In the genomic region with DNA sequence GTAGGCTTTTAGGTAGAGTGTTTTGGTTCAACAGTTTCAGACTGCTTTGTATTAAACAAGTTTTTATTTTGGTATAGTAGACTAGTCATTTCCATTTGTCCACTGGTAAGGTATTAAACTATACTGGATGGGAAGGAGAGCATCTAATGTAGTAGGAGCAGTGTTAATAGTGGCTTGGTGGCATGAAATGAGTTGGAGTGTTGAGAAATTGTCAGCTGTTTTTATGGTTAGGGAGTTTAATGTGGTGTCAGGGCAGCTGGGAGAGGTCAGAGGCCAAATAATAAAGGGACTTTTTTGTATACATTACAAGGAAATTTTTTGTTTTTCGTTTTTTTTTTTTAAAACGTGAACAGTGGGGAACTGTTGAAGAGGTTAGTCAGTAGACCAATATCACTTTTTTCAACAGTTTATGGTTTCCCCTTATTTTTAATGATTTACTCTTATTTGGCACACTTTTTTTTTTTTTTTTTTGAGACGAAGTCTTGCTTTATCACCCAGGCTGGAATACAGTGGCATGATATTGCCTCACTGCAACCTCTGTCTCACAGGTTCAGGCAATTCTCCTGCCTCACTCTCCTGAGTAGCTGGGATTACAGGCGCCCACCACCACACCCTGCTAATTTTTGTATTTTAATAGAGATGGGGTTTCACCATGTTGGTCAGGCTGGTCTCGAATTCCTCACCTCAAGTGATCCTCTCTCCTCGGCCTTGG, we compare ENCODE assay signal across 13 cellular contexts. TPM values are rescaled to one million over a fixed set of nuclear protein-coding genes. Genes with fewer than 3 reads are reported as not detected.
DNase-seq lines count a peak whose midpoint lies in the region; ATAC-seq and TF ChIP-seq lines count a peak whose summit lies in the region.
"Had no signal": no experiment of that assay in that cellular context is flagged by ENCODE, and none has a peak within 500 bp of the region (broad histone marks: within the 10 kb centered on the region; RNA-seq: fewer than 3 reads in every experiment).

No MANE protein-coding gene starts in this region.

- peak overlapping the region in 6 of 7 donors; percentile 26 to 74 (median 48) for H3K4me3 Mint-ChIP-seq in CD8-positive, alpha-beta memory T cell
- peak overlapping the region; percentile 34 for H3K4me3 Mint-ChIP-seq in T-helper 17 cell

- H3K27me3 Mint-ChIP-seq in CD8-positive, alpha-beta memory T cell: no peaks in the 10 kb centered on the region
- H3K27me3 Mint-ChIP-seq in T-helper 17 cell: no peaks in the 10 kb centered on the region

- H3K9me3 Mint-ChIP-seq in CD8-positive, alpha-beta memory T cell: no peaks in the 10 kb centered on the region

- H3K4me1 ChIP-seq in CD8-positive, alpha-beta memory T cell (ENCODE audit: insufficient read depth, low read length): peaks cover 54% of the 10 kb centered on the region
- H3K4me1 ChIP-seq in left lung (peaks cover 0 to 59% of the 10 kb centered on the region in 2 donors), colonic mucosa (peaks cover 4% of the 10 kb centered on the region), left ventricle myocardium inferior (peaks cover 45% of the 10 kb centered on the region)
- H3K4me1 ChIP-seq: SJSA1 had no signal

- peaks cover 5% of the 10 kb centered on the region for H3K36me3 ChIP-seq in CD8-positive, alpha-beta memory T cell (ENCODE audit: insufficient read depth, low read length)
- H3K36me3 ChIP-seq in left lung (peaks cover 0 to 25% of the 10 kb centered on the region in 2 donors), colonic mucosa (no peaks in the 10 kb centered on the region), brain microvascular endothelial cell (replicated peaks) (peaks cover 10% of the 10 kb centered on the region), left ventricle myocardium inferior (peaks cover 12% of the 10 kb centered on the region)

- H3K4me3 ChIP-seq in CD8-positive, alpha-beta memory T cell (ENCODE audit: low read length): no peak overlapping the region
- H3K4me3 ChIP-seq in left lung (no peak overlapping the region), colonic mucosa (no peak overlapping the region), brain microvascular endothelial cell (ENCODE audit: low read depth, low read length) (no peak overlapping the region), left ventricle myocardium inferior (no peak overlapping the region)
- H3K4me3 ChIP-seq: lung, SJSA1 had no signal

- H3K27ac Mint-ChIP-seq in CD8-positive, alpha-beta memory T cell: peak overlapping the region; percentile 22 to 89 (median 62)
- H3K27ac Mint-ChIP-seq in T-helper 17 cell: peak overlapping the region; percentile 97

- H3K36me3 Mint-ChIP-seq in CD8-positive, alpha-beta memory T cell: peaks cover 1 to 40% (median 4%) of the 10 kb centered on the region in 3 donors
- peaks cover 5% of the 10 kb centered on the region for H3K36me3 Mint-ChIP-seq in T-helper 17 cell (ENCODE audit: low read depth)

- no peaks in the 10 kb centered on the region for H3K9me3 ChIP-seq in CD8-positive, alpha-beta memory T cell (ENCODE audit: low read length)
- H3K9me3 ChIP-seq in T-helper 17 cell (ENCODE audit: control insufficient read depth, low read length, poor library complexity, severe bottlenecking): no peaks in the 10 kb centered on the region
- H3K9me3 ChIP-seq in left lung: no peaks in the 10 kb centered on the region
- no peaks in the 10 kb centered on the region for H3K9me3 ChIP-seq in colonic mucosa
- H3K9me3 ChIP-seq in left ventricle myocardium inferior (replicated peaks): no peaks in the 10 kb centered on the region
- H3K9me3 ChIP-seq: SJSA1 had no signal

- POLR2A ChIA-PET in CD8-positive, alpha-beta memory T cell (lab: Charles Lee): no interaction called here

- no peak for DNase-seq in CD8-positive, alpha-beta memory T cell
- DNase-seq in T-helper 17 cell (no peak), left lung (no peak), colonic mucosa (no peak), brain microvascular endothelial cell (no peak), left ventricle myocardium inferior (no peak)
- DNase-seq: COR-L47, cortex of kidney, NCI-H446 had no signal

- intact Hi-C loops in left lung (cut with DNase I): no loop called here
- intact Hi-C loops in colonic mucosa (cut with DNase I): no loop called here
- intact Hi-C loops in left ventricle myocardium inferior (cut with micrococcal nuclease): no loop called here

- H3K27me3 ChIP-seq in CD8-positive, alpha-beta memory T cell (ENCODE audit: insufficient read depth, low read length, poor library complexity, severe bottlenecking): no peaks in the 10 kb centered on the region
- H3K27me3 ChIP-seq in left lung (no peaks in the 10 kb centered on the region), colonic mucosa (no peaks in the 10 kb centered on the region), brain microvascular endothelial cell (replicated peaks) (no peaks in the 10 kb centered on the region), left ventricle myocardium inferior (ENCODE audit: low read depth) (no peaks in the 10 kb centered on the region)
- H3K27me3 ChIP-seq: SJSA1 had no signal

- ATAC-seq in GM19397 (IDR thresholded peaks at IDR 0.05; ENCODE audit: unreplicated experiment): peak; percentile 48
- peak; percentile 24 for ATAC-seq in T-helper 17 cell
- ATAC-seq in left lung: peak; percentile 35
- no peak for ATAC-seq in GM18909 (IDR thresholded peaks at IDR 0.05; ENCODE audit: poor library complexity, unreplicated experiment)

- in situ Hi-C loops in brain microvascular endothelial cell (cut with HindIII; ENCODE audit: low pct_ligation_motif_present, low sequenced_read_pairs): no loop called here

- no peak for TF ChIP-seq CTCF in left lung (IDR thresholded peaks at IDR 0.05)
- no peak for TF ChIP-seq CTCF in colonic mucosa (IDR thresholded peaks at IDR 0.05)
- no peak for TF ChIP-seq CTCF in brain microvascular endothelial cell (IDR thresholded peaks at IDR 0.05; ENCODE audit: low read depth, low read length, missing control alignments)
- TF ChIP-seq CTCF in left ventricle myocardium inferior (IDR thresholded peaks at IDR 0.05; ENCODE audit: borderline replicate concordance): no peak

- no peak overlapping the region for H3K9ac ChIP-seq in colonic mucosa (ENCODE audit: low read depth in 2 of 2, low read length in 2 of 2)

- no peak overlapping the region for H3K27ac ChIP-seq in CD8-positive, alpha-beta memory T cell (ENCODE audit: low read depth, low read length)
- H3K27ac ChIP-seq in left lung (no peak overlapping the region), colonic mucosa (no peak overlapping the region), brain microvascular endothelial cell (no peak overlapping the region), left ventricle myocardium inferior (replicated peaks) (no peak overlapping the region)
- H3K27ac ChIP-seq: SJSA1 had no signal

- CTCF ChIA-PET in CD8-positive, alpha-beta memory T cell (lab: Charles Lee): interaction anchor here (1.6 kb wide), 1 partner anchor 19 kb away, joined by 4 read pairs; no protein-coding TSS in a partner anchor

- H3K4me1 Mint-ChIP-seq in CD8-positive, alpha-beta memory T cell: peaks cover 73 to 95% (median 83%) of the 10 kb centered on the region in 3 donors
- peaks cover 47% of the 10 kb centered on the region for H3K4me1 Mint-ChIP-seq in T-helper 17 cell

RNA-seq across cellular contexts. Expression of gene ACTR3, which starts 21.2 kb away (rescaled TPM):
- total RNA-seq in CD8-positive, alpha-beta memory T cell: 100 to 1,000 TPM; 512 to 532 TPM
- polyA plus RNA-seq in CD8-positive, alpha-beta memory T cell: 478 TPM
- total RNA-seq in T-helper 17 cell (100 to 1,000 TPM; 229 to 267 TPM), left lung (100 to 1,000 TPM; 213 to 324 TPM), colonic mucosa (100 to 1,000 TPM; 317 to 342 TPM), left ventricle myocardium inferior (108 TPM)
